12 cellular contexts compared by ENCODE assay signal in the genomic region with DNA sequence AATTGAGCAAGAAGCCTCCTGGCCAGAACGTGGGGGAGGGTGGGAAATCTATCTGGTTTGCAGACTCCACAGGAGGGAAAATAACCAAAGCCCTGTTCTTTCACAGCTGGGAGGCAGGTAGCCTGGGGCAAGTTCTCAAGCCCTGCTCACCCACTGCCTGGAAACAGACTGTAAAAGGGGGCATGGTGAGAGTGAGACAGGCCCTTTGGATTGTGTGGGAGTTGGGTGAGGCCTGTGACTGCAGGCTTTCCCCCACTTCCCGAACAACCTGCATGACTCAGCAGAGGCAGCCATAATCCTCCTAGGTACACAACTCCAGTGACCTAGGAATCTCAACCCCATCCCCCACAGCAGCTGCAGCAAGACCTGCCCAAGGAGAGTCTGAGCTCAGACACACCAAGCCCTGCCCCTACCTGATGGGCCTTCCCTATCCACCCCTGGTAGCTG. TPM values are rescaled to one million over a fixed set of nuclear protein-coding genes. Genes with fewer than 3 reads are reported as not detected.
DNase-seq lines count a peak whose midpoint lies in the region; ATAC-seq and TF ChIP-seq lines count a peak whose summit lies in the region.
"Not testable (repeated sequence)": the region's sequence is repeated elsewhere in the genome, so short reads cannot be mapped to it uniquely, and the experiment has no call there.
"Had no signal": no experiment of that assay in that cellular context is flagged by ENCODE, and none has a peak within 500 bp of the region (broad histone marks: within the 10 kb centered on the region; RNA-seq: fewer than 3 reads in every experiment).

No MANE protein-coding gene starts in this region.

- intact Hi-C loops in mammary epithelial cell (cut with micrococcal nuclease), result loop anchor here (5.0 kb wide), 1 partner anchor 40 kb away; a partner anchor contains a TSS
- intact Hi-C loops in mucosa of descending colon (cut with DNase I, micrococcal nuclease), result not testable (repeated sequence)

- not testable (repeated sequence) for H3K4me2 ChIP-seq in mammary epithelial cell (ENCODE audit: insufficient read depth, low read depth, low read length)

- not testable (repeated sequence) for H3K4me3 ChIP-seq in mammary epithelial cell (replicated peaks in 1 of 3; ENCODE audit: insufficient read depth in 1 of 3, low read depth in 2 of 3, low read length in 3 of 3); mucosa of descending colon

- peak overlapping the region; percentile 89 for H2AFZ ChIP-seq in mammary epithelial cell (ENCODE audit: low read depth, low read length)

- H3K27ac ChIP-seq in RWPE1 (peak overlapping the region; percentile 87), mammary epithelial cell (ENCODE audit: insufficient read depth, low read depth, low read length) (peak overlapping the region; percentile 71)

- in situ Hi-C loops in mammary epithelial cell (cut with MboI; ENCODE audit: low sequenced_read_pairs in 2 of 2), result not testable (repeated sequence)

- CTCF ChIA-PET in RWPE1 (lab: Yijun Ruan, JAX); mammary epithelial cell (lab: Charles Lee; ENCODE audit: low non-redundant PET): not testable (repeated sequence)

- 0% methylated on average over 1 of the region's 2 CpGs for WGBS in mammary epithelial cell (ENCODE audit: low coverage, missing lambda C conversion rate)

- TF ChIP-seq CTCF in RWPE1 (conservative IDR thresholded peaks at IDR 0.05; ENCODE audit: low read depth); mammary epithelial cell (conservative IDR thresholded peaks at IDR 0.05 in 1 of 2, IDR thresholded peaks at IDR 0.05 in 1 of 2; ENCODE audit: extremely low read depth in 1 of 2, insufficient read depth in 1 of 2, low read depth in 1 of 2, low read length in 2 of 2); mucosa of descending colon (IDR thresholded peaks at IDR 0.05): not testable (repeated sequence)

- not testable (repeated sequence) for H3K79me2 ChIP-seq in mammary epithelial cell (ENCODE audit: insufficient read depth, low read length)

- ATAC-seq in mucosa of descending colon, result peak; percentile 79

- H3K9me3 ChIP-seq in mammary epithelial cell (replicated peaks; ENCODE audit: insufficient read depth, low read length); mucosa of descending colon: not testable (repeated sequence)

- peaks cover 14% of the 10 kb centered on the region for H3K4me1 ChIP-seq in mammary epithelial cell (ENCODE audit: insufficient read depth, low read length)
- not testable (repeated sequence) for H3K4me1 ChIP-seq in mucosa of descending colon (ENCODE audit: low read depth)

- POLR2A ChIA-PET in RWPE1 (lab: Yijun Ruan, JAX; ENCODE audit: low non-redundant PET), result interaction anchor here (0.6 kb wide), 1 partner anchor 35 kb away, joined by 5 read pairs; no protein-coding TSS in a partner anchor

- not testable (repeated sequence) for H4K20me1 ChIP-seq in mammary epithelial cell (ENCODE audit: insufficient read depth, low read length)

- dilution Hi-C loops in mammary epithelial cell (cut with HindIII; ENCODE audit: low sequenced_read_pairs), result not testable (repeated sequence)

- BruUV-seq in mammary epithelial cell (replicated peaks; lab: Mats Ljungman, UMichigan), result not testable (repeated sequence)

- H3K9ac ChIP-seq in mammary epithelial cell (ENCODE audit: insufficient read depth, low read length), result not testable (repeated sequence)

- not testable (repeated sequence) for H3K36me3 ChIP-seq in mammary epithelial cell (ENCODE audit: insufficient read depth, low read length); mucosa of descending colon (ENCODE audit: low read depth)

- DNase-seq in EH (ENCODE audit: low read depth) (peak; percentile 22), HT1080 (ENCODE audit: low read depth) (peak; percentile 67), NCI-H2196 (lab: John Stamatoyannopoulos, UW; ENCODE audit: unreplicated experiment) (peak; percentile 25), RWPE1 (ENCODE audit: low spot score) (peak; percentile 60), mammary epithelial cell (peak; percentile 94), glomerular visceral epithelial cell (ENCODE audit: extremely low spot score) (peak; percentile 38), mucosa of descending colon (peak; percentile 47 to 71 (median 70))

- not testable (repeated sequence) for H3K27me3 ChIP-seq in mammary epithelial cell (ENCODE audit: insufficient read depth, low read length)

RNA-seq across cellular contexts. Expression of a gene that starts 34.6 kb away (rescaled TPM):
- total RNA-seq in HT1080 (2014; rRNA removed; shearing (Covaris generic)), result 78.3 and 85.1 TPM in 2 replicates
- polyA plus RNA-seq in HT1080 (2015; cell fraction: cytosol; rRNA removed), result 129 and 134 TPM in 2 replicates
- 126 and 142 TPM in 2 replicates for polyA plus RNA-seq in HT1080 (2015; cell fraction: nucleus; rRNA removed)
- total RNA-seq in mammary epithelial cell (100 to 1,000 TPM in 1 of 2 donors, 10 to 100 TPM in 1; 93.5 to 179 TPM), mucosa of descending colon (100 to 1,000 TPM in 1 of 3 donors, 10 to 100 TPM in 2; 83.2 to 139 (median 99.4) TPM)
- 124 TPM for polyA plus RNA-seq in mammary epithelial cell
- 193 TPM for polyA minus RNA-seq in mammary epithelial cell

RNA-seq across cellular contexts. Expression of a gene that starts 42.0 kb away (rescaled TPM):
- 0.03 and 0.20 TPM in 2 replicates for total RNA-seq in HT1080 (2014; rRNA removed; shearing (Covaris generic))
- polyA plus RNA-seq in HT1080 (2015; cell fraction: cytosol; rRNA removed), result 0.11 TPM in 1 of 2 replicates, not detected in the other
- 0.03 TPM in 1 of 2 replicates, not detected in the other for polyA plus RNA-seq in HT1080 (2015; cell fraction: nucleus; rRNA removed)
- under 1 TPM; under 0.01 to 0.14 TPM for total RNA-seq in mammary epithelial cell
- polyA plus RNA-seq in mammary epithelial cell, result 0.01 TPM
- not detected for polyA minus RNA-seq in mammary epithelial cell
- under 1 TPM in 1 of 3 donors, not detected in 2; 0.09 TPM for total RNA-seq in mucosa of descending colon
- total RNA-seq: ascending aorta, lower lobe of right lung, Right ventricle myocardium superior, upper lobe of right lung had no signal
- polyA plus RNA-seq: IgD-negative memory B cell had no signal

RNA-seq across cellular contexts. Expression of a gene that starts 42.0 kb away (rescaled TPM):
- 71.9 and 83.4 TPM in 2 replicates for total RNA-seq in HT1080 (2014; rRNA removed; shearing (Covaris generic))
- polyA plus RNA-seq in HT1080 (2015; cell fraction: cytosol; rRNA removed), result 37.2 and 48.1 TPM in 2 replicates
- polyA plus RNA-seq in HT1080 (2015; cell fraction: nucleus; rRNA removed), result 54.4 and 66.6 TPM in 2 replicates
- total RNA-seq in mammary epithelial cell, result 10 to 100 TPM; 13.0 to 20.3 TPM
- 10.1 TPM for polyA plus RNA-seq in mammary epithelial cell
- polyA minus RNA-seq in mammary epithelial cell, result 22.9 TPM
- 10 to 100 TPM; 12.1 to 19.8 (median 15.0) TPM for total RNA-seq in mucosa of descending colon

Comparison
In these comparisons a context has a peak if more than half of its experiments do, and no peak if none do; other contexts are left out.
1. DNase-seq: peak in every context shown above with its lines; median percentile 94 in mammary epithelial cell; 70 in mucosa of descending colon; 67 in HT1080; 60 in RWPE1; 38 in glomerular visceral epithelial cell; 25 in NCI-H2196; 22 in EH.